12 cellular contexts compared by ENCODE assay signal in the genomic region with DNA sequence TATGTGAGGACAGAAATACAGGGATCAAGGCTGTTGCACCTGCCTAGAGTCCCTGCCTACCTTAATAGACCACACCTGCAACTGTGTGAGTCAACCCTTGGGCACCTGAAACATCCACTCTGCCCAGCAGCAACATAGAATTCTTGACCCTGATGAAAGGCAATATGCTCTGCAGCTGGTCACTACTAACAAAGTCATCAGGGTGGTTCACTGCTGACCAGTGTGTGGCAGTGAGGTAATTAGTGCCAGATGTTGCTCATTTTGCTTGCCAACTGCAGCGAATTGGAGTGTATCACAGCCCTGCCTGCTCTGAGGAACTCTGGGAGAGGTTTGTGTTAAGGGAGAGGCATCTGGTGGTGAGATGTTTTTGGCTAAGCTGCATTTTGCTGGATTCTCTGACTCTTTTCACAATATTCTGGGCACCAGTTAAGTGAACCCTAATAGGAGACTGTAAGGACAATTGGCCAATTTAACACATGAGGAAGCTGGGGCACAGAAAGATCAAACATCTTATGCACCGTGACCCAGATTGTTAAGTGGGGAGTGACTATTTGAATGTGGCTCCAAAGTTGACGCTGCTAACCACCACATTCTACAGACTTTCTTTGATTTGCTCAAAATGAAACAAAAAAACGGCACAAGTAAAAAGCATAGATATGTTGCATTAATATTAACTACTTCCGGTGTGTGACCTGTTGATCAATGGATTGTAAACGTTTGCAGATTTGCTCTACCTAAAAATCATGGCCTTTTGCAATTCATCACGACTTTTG.
A peak's percentile ranks its signal among the peaks of the same experiment; 100 is the strongest.
DNase-seq lines count a peak whose midpoint lies in the region; ATAC-seq and TF ChIP-seq lines count a peak whose summit lies in the region.
"Had no signal": no experiment of that assay in that cellular context is flagged by ENCODE, and none has a peak within 500 bp of the region (broad histone marks: within the 10 kb centered on the region; RNA-seq: fewer than 3 reads in every experiment).

No MANE protein-coding gene starts in this region.

- TF ChIP-seq CTCF in chondrocyte (IDR thresholded peaks at IDR 0.05) (peak; percentile 40), endothelial cell (IDR thresholded peaks at IDR 0.05; ENCODE audit: unreplicated experiment) (no peak)

- no peak overlapping the region for H3K4me3 Mint-ChIP-seq in chondrocyte (ENCODE audit: unreplicated experiment)
- no peak overlapping the region for H3K4me3 Mint-ChIP-seq in endothelial cell (ENCODE audit: unreplicated experiment)
- H3K4me3 Mint-ChIP-seq: natural killer cell had no signal

- H3K4me1 Mint-ChIP-seq in chondrocyte (ENCODE audit: low read depth) (peaks cover 17% of the 10 kb centered on the region), endothelial cell (ENCODE audit: unreplicated experiment) (no peaks in the 10 kb centered on the region)
- H3K4me1 Mint-ChIP-seq: natural killer cell had no signal

- no peak overlapping the region for H3K27ac Mint-ChIP-seq in chondrocyte (ENCODE audit: unreplicated experiment)
- H3K27ac Mint-ChIP-seq in endothelial cell (ENCODE audit: unreplicated experiment), result no peak overlapping the region
- H3K27ac Mint-ChIP-seq: natural killer cell had no signal

- H3K9me3 Mint-ChIP-seq in chondrocyte (ENCODE audit: low read depth), result no peaks in the 10 kb centered on the region
- no peaks in the 10 kb centered on the region for H3K9me3 Mint-ChIP-seq in endothelial cell (ENCODE audit: unreplicated experiment)

- ATAC-seq in GM19025 (IDR thresholded peaks at IDR 0.05; ENCODE audit: low read depth, unreplicated experiment) (peak; percentile 57), HG03442 (IDR thresholded peaks at IDR 0.05; ENCODE audit: unreplicated experiment) (peak; percentile 82), HG03280 (IDR thresholded peaks at IDR 0.05; ENCODE audit: unreplicated experiment) (no peak), HG03097 (IDR thresholded peaks at IDR 0.05; ENCODE audit: low FRiP score, unreplicated experiment) (no peak)
- ATAC-seq: natural killer cell had no signal

- no peaks in the 10 kb centered on the region for H3K36me3 Mint-ChIP-seq in chondrocyte (ENCODE audit: low read depth)
- no peaks in the 10 kb centered on the region for H3K36me3 Mint-ChIP-seq in endothelial cell (ENCODE audit: low read depth, unreplicated experiment)
- H3K36me3 Mint-ChIP-seq: natural killer cell had no signal

- DNase-seq in chondrocyte (ENCODE audit: low spot score) (no peak), stromal cell of bone marrow (ENCODE audit: low read depth) (peak; percentile 31), endothelial cell (ENCODE audit: low spot score) (no peak)
- DNase-seq: DMS79; effector memory CD4-positive, alpha-beta T cell; IMR-90; natural killer cell; NCI-H2107 had no signal

- H3K27me3 Mint-ChIP-seq in chondrocyte (ENCODE audit: low read depth) (peaks cover 20% of the 10 kb centered on the region), endothelial cell (ENCODE audit: unreplicated experiment) (no peaks in the 10 kb centered on the region)

Comparison
In these comparisons a context has a peak if more than half of its experiments do, and no peak if none do; other contexts are left out.
1. ATAC-seq: peak in GM19025 (single experiment) and HG03442 (single experiment); none in HG03280 (single experiment) and HG03097 (single experiment).